In the genomic region with DNA sequence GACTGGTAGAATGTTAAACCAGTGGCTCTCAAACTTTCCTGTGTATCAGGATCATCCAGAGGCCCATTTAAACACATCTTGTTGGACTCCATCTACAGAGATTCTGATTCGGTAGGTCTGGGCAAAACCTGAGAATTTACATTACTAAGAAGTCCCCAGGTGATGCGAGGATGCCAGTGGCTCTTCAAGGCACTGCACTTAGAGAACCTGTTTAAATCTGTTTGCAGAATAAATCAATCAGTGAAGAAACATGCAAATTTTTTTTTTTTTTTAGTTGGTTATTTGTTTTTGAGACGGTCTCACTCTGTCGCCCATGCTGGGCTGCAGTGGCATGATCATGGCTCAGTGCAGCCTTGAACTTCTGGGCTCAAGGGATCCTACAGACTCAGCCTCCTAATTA, we compare ENCODE assay signal across 20 cellular contexts.
DNase-seq lines count a peak whose midpoint lies in the region; ATAC-seq and TF ChIP-seq lines count a peak whose summit lies in the region.
"Had no signal": no experiment of that assay in that cellular context is flagged by ENCODE, and none has a peak within 500 bp of the region (broad histone marks: within the 10 kb centered on the region; RNA-seq: fewer than 3 reads in every experiment).

No MANE protein-coding gene starts in this region.

- POLR2A ChIA-PET in PC-9 (lab: Charles Lee; ENCODE audit: unreplicated experiment): no interaction called here

- H3K9me2 ChIP-seq in Karpas-422 (replicated peaks; ENCODE audit: insufficient read depth, low read length) (no peaks in the 10 kb centered on the region), PC-9 (ENCODE audit: insufficient read depth) (no peaks in the 10 kb centered on the region)

- no TSS peak for BruUV-seq in PC-9 (replicated peaks; lab: Mats Ljungman, UMichigan)
- BruUV-seq in Calu3 (replicated peaks; lab: Mats Ljungman, UMichigan): no TSS peak

- H3K4me3 Mint-ChIP-seq in brain: no peak overlapping the region
- H3K4me3 Mint-ChIP-seq in Calu3 (ENCODE audit: low read depth, unreplicated experiment): no peak overlapping the region
- H3K4me3 Mint-ChIP-seq: CD4-positive, alpha-beta T cell; H9 had no signal

- H3K27ac ChIP-seq in Karpas-422 (ENCODE audit: low read length) (peak overlapping the region; percentile 78), PC-9 (peak overlapping the region; percentile 50; the same call in 1 of the 2 replicates), foreskin keratinocyte (peak overlapping the region; percentile 49)
- H3K27ac ChIP-seq: 22Rv1, A549, C4-2B had no signal

- H3K4me2 ChIP-seq in Karpas-422 (ENCODE audit: low read depth, low read length, poor library complexity, severe bottlenecking): peak overlapping the region; percentile 54
- H3K4me2 ChIP-seq in PC-9: peak overlapping the region; percentile 46
- H3K4me2 ChIP-seq: A549 had no signal

- TF ChIP-seq CTCF in PC-9 (conservative IDR thresholded peaks at IDR 0.05) (no peak), brain (conservative IDR thresholded peaks at IDR 0.05) (no peak), foreskin keratinocyte (conservative IDR thresholded peaks at IDR 0.05) (no peak), Calu3 (IDR thresholded peaks at IDR 0.05; ENCODE audit: unreplicated experiment) (no peak)

- peaks cover 42% of the 10 kb centered on the region for H3K4me1 ChIP-seq in Karpas-422 (ENCODE audit: low read length)
- H3K4me1 ChIP-seq in PC-9 (replicated peaks; ENCODE audit: insufficient read depth): peaks cover 12% of the 10 kb centered on the region
- peaks cover 20% of the 10 kb centered on the region for H3K4me1 ChIP-seq in foreskin keratinocyte
- H3K4me1 ChIP-seq: A549, Caco-2 had no signal

- H3K36me3 ChIP-seq in Karpas-422 (ENCODE audit: insufficient read depth, low read length) (no peaks in the 10 kb centered on the region), PC-9 (ENCODE audit: low read depth) (no peaks in the 10 kb centered on the region)

- H2AFZ ChIP-seq in Karpas-422 (ENCODE audit: low read length) (peak overlapping the region; percentile 73), PC-9 (peak overlapping the region; percentile 62; the same call in 1 of the 2 replicates)

- H3K9me3 Mint-ChIP-seq in brain: no peaks in the 10 kb centered on the region
- peaks cover 4% of the 10 kb centered on the region for H3K9me3 Mint-ChIP-seq in Calu3 (ENCODE audit: low read depth, unreplicated experiment)
- H3K9me3 Mint-ChIP-seq: H9 had no signal

- H3K4me1 Mint-ChIP-seq in brain (peaks cover 31% of the 10 kb centered on the region), Calu3 (ENCODE audit: low read depth, unreplicated experiment) (no peaks in the 10 kb centered on the region)

- H3K36me3 Mint-ChIP-seq in brain: peaks cover 14% of the 10 kb centered on the region
- no peaks in the 10 kb centered on the region for H3K36me3 Mint-ChIP-seq in Calu3 (ENCODE audit: insufficient read depth, unreplicated experiment)

- intact Hi-C loops in PC-9 (cut with micrococcal nuclease; ENCODE audit: unreplicated experiment): no loop called here
- intact Hi-C loops in Calu3 (cut with micrococcal nuclease; ENCODE audit: unreplicated experiment): no loop called here

- peak overlapping the region in 3 of 5 experiments; percentile 17 to 65 (median 20) for H3K27ac Mint-ChIP-seq in brain
- no peak overlapping the region for H3K27ac Mint-ChIP-seq in Calu3 (ENCODE audit: unreplicated experiment)
- H3K27ac Mint-ChIP-seq: CD4-positive, alpha-beta T cell had no signal

- H4K20me1 ChIP-seq in Karpas-422 (ENCODE audit: insufficient read depth, low read depth, low read length) (no peaks in the 10 kb centered on the region), PC-9 (ENCODE audit: insufficient read depth) (no peaks in the 10 kb centered on the region)

- peak overlapping the region; percentile 59 for H3K9ac ChIP-seq in Karpas-422 (ENCODE audit: low read length)

- no peaks in the 10 kb centered on the region for H3F3A ChIP-seq in PC-9 (ENCODE audit: insufficient read depth, low read depth)

- CTCF ChIA-PET in PC-9 (lab: Charles Lee) (no interaction called here), Calu3 (lab: Charles Lee) (interaction anchor here (0.6 kb wide), 1 partner anchor 84 kb away, joined by 4 read pairs; no protein-coding TSS in a partner anchor)

- DNase-seq in Karpas-422 (peak; percentile 81), PC-9 (no peak), foreskin keratinocyte (no peak), GM19238 (ENCODE audit: insufficient read length, low spot score) (no peak), Calu3 (no peak), NCI-H2029 (lab: John Stamatoyannopoulos, UW) (no peak)
- DNase-seq in stimulated activated CD4-positive, alpha-beta T cell treated with anti-CD3 and anti-CD28 coated beads, Interleukin-15, amount 100 ng/mL, for 24 hours: no peak
- DNase-seq: AML-193; Caco-2; CD4-positive, alpha-beta T cell; DMS153; DMS79; GDM1; GOT3; H9 had no signal

- H3K4me3 ChIP-seq in Karpas-422 (ENCODE audit: low read length) (peak overlapping the region; percentile 21), PC-9 (no peak overlapping the region)
- H3K4me3 ChIP-seq: A549 had no signal

- no peaks in the 10 kb centered on the region for H3K9me3 ChIP-seq in Karpas-422 (ENCODE audit: low read length)
- H3K9me3 ChIP-seq in PC-9 (ENCODE audit: insufficient read depth, low read depth): no peaks in the 10 kb centered on the region
- H3K9me3 ChIP-seq: A549, Caco-2 had no signal

- H3K79me2 ChIP-seq in Karpas-422 (ENCODE audit: low read length) (no peaks in the 10 kb centered on the region), PC-9 (ENCODE audit: low read depth) (no peaks in the 10 kb centered on the region)

- H3K27me3 Mint-ChIP-seq in brain: peaks cover 14% of the 10 kb centered on the region
- no peaks in the 10 kb centered on the region for H3K27me3 Mint-ChIP-seq in Calu3 (ENCODE audit: unreplicated experiment)

- ATAC-seq in foreskin keratinocyte: no peak
- ATAC-seq: A549, HepG2 had no signal

- H3K27me3 ChIP-seq in Karpas-422 (ENCODE audit: low read length) (no peaks in the 10 kb centered on the region), PC-9 (ENCODE audit: insufficient read depth, low read depth) (no peaks in the 10 kb centered on the region), foreskin keratinocyte (no peaks in the 10 kb centered on the region)
